In genomic region chr15:70584838-70585706, GRCh38 we compare ENCODE assay signal across 8 cellular contexts.
DNase-seq lines count a peak whose midpoint lies in the region; ATAC-seq and TF ChIP-seq lines count a peak whose summit lies in the region.

No MANE protein-coding gene starts in this region.

- ATAC-seq in gastroesophageal sphincter (no peak), HG02938 (IDR thresholded peaks at IDR 0.05; ENCODE audit: unreplicated experiment) (no peak)

- H3K9me3 ChIP-seq in HAP-1 (no peaks in the 10 kb centered on the region), ectodermal cell (ENCODE audit: control insufficient read depth, low read length) (no peaks in the 10 kb centered on the region), neural progenitor cell (ENCODE audit: low read depth) (no peaks in the 10 kb centered on the region), vagina (no peaks in the 10 kb centered on the region), gastroesophageal sphincter (peaks cover 0 to 4% (median 0%) of the 10 kb centered on the region in 3 donors)

- peaks cover 13% of the 10 kb centered on the region for H3K27me3 Mint-ChIP-seq in neural progenitor cell (ENCODE audit: insufficient read depth, low read depth)

- intact Hi-C loops in vagina (cut with DNase I): no loop called here

- no peak for TF ChIP-seq POLR2A in vagina (IDR thresholded peaks at IDR 0.05)
- no peak for TF ChIP-seq POLR2A in gastroesophageal sphincter (IDR thresholded peaks at IDR 0.05)

- TF ChIP-seq EP300 in gastroesophageal sphincter (IDR thresholded peaks at IDR 0.05): no peak

- H3K4me1 ChIP-seq in HAP-1: peaks cover 4% of the 10 kb centered on the region
- H3K4me1 ChIP-seq in ectodermal cell (ENCODE audit: control insufficient read depth, insufficient read depth, low read length): peaks cover 17% of the 10 kb centered on the region
- peaks cover 9% of the 10 kb centered on the region for H3K4me1 ChIP-seq in neural progenitor cell
- H3K4me1 ChIP-seq in vagina: peaks cover 9% of the 10 kb centered on the region
- peaks cover 0 to 12% (median 3%) of the 10 kb centered on the region in 3 donors for H3K4me1 ChIP-seq in gastroesophageal sphincter

- H3K4me3 ChIP-seq in HAP-1: peak overlapping the region; percentile 15
- H3K4me3 ChIP-seq in WI38 (ENCODE audit: low read depth, low read length): peak overlapping the region; percentile 29
- peak overlapping the region; percentile 34 for H3K4me3 ChIP-seq in ectodermal cell (ENCODE audit: insufficient read depth, low read depth, low read length)
- peak overlapping the region; percentile 42 for H3K4me3 ChIP-seq in neural progenitor cell
- H3K4me3 ChIP-seq in vagina: peak overlapping the region in 1 of 2 donors; percentile 25
- H3K4me3 ChIP-seq in gastroesophageal sphincter: peak overlapping the region in 1 of 2 donors; percentile 24

- H3K79me2 ChIP-seq in neural progenitor cell (ENCODE audit: low read depth): no peaks in the 10 kb centered on the region

- H3K36me3 ChIP-seq in HAP-1 (replicated peaks): no peaks in the 10 kb centered on the region
- H3K36me3 ChIP-seq in ectodermal cell (ENCODE audit: control insufficient read depth, insufficient read depth, low read length): no peaks in the 10 kb centered on the region
- H3K36me3 ChIP-seq in neural progenitor cell: no peaks in the 10 kb centered on the region
- no peaks in the 10 kb centered on the region for H3K36me3 ChIP-seq in vagina
- H3K36me3 ChIP-seq in gastroesophageal sphincter: no peaks in the 10 kb centered on the region

- peaks cover 11% of the 10 kb centered on the region for H3F3A ChIP-seq in neural progenitor cell (ENCODE audit: low read depth)

- peak overlapping the region; percentile 76 for H3K4me2 ChIP-seq in neural progenitor cell

- H2AFZ ChIP-seq in neural progenitor cell (replicated peaks): peak overlapping the region; percentile 91

- peak; percentile 46 to 86 for DNase-seq in HAP-1 (ENCODE audit: low spot score in 2 of 2)
- peak; percentile 89 for DNase-seq in neural progenitor cell (ENCODE audit: low spot score)
- DNase-seq in vagina (ENCODE audit: extremely low spot score in 2 of 2): peak in 1 of 2 donors; percentile 80
- no peak for DNase-seq in SKM-1 treated with dmso at 0.1 percent for 144 hours (lab: John Stamatoyannopoulos, UW; ENCODE audit: unreplicated experiment)

- no peak overlapping the region for H3K27ac ChIP-seq in ectodermal cell (ENCODE audit: insufficient read depth, low read depth, low read length, poor library complexity, severe bottlenecking)
- H3K27ac ChIP-seq in neural progenitor cell: no peak overlapping the region
- H3K27ac ChIP-seq in vagina: no peak overlapping the region
- H3K27ac ChIP-seq in gastroesophageal sphincter: no peak overlapping the region

- peak overlapping the region; percentile 23 for H3K9ac ChIP-seq in neural progenitor cell

- H3K27me3 ChIP-seq in HAP-1 (ENCODE audit: low read depth) (peaks cover 17% of the 10 kb centered on the region), ectodermal cell (ENCODE audit: control insufficient read depth, insufficient read depth, low read length, poor library complexity, severe bottlenecking) (peaks cover 4% of the 10 kb centered on the region), neural progenitor cell (peaks cover 12% of the 10 kb centered on the region), vagina (no peaks in the 10 kb centered on the region), gastroesophageal sphincter (peaks cover 37% of the 10 kb centered on the region)

- in situ Hi-C loops in HAP-1 (cut with MboI; ENCODE audit: low sequenced_read_pairs): loop anchor here (10.0 kb wide), 1 partner anchor 1110 kb away; no protein-coding TSS in a partner anchor

- peak overlapping the region; percentile 65 for H3K27ac Mint-ChIP-seq in neural progenitor cell

- no peaks in the 10 kb centered on the region for H3K36me3 Mint-ChIP-seq in neural progenitor cell

- H4K20me1 ChIP-seq in neural progenitor cell (ENCODE audit: low read depth): no peaks in the 10 kb centered on the region

- H3K4me1 Mint-ChIP-seq in neural progenitor cell: peaks cover 28% of the 10 kb centered on the region

- peak; percentile 41 for TF ChIP-seq CTCF in WI38 (IDR thresholded peaks at IDR 0.05; ENCODE audit: low read depth, low read length)
- peak; percentile 81 for TF ChIP-seq CTCF in neural progenitor cell (IDR thresholded peaks at IDR 0.05)
- TF ChIP-seq CTCF in vagina (IDR thresholded peaks at IDR 0.05): peak; percentile 25 to 36 (median 30)
- TF ChIP-seq CTCF in gastroesophageal sphincter (IDR thresholded peaks at IDR 0.05): peak in 2 of 4 experiments; percentile 22 to 45

- peaks cover 5% of the 10 kb centered on the region for H3K9me3 Mint-ChIP-seq in neural progenitor cell

- WGBS in ectodermal cell, 2 experiments: 7 to 8% methylated on average over 58 to 63 of the region's 64 CpGs
- 50 to 78% methylated on average over 2 to 5 of the region's 64 CpGs for WGBS in gastroesophageal sphincter (ENCODE audit: low coverage in 1 of 2), 2 donors

- peak overlapping the region; percentile 76 for H3K4me3 Mint-ChIP-seq in neural progenitor cell
